Comparison of ENCODE assay signal across 1 cellular context in the genomic region with DNA sequence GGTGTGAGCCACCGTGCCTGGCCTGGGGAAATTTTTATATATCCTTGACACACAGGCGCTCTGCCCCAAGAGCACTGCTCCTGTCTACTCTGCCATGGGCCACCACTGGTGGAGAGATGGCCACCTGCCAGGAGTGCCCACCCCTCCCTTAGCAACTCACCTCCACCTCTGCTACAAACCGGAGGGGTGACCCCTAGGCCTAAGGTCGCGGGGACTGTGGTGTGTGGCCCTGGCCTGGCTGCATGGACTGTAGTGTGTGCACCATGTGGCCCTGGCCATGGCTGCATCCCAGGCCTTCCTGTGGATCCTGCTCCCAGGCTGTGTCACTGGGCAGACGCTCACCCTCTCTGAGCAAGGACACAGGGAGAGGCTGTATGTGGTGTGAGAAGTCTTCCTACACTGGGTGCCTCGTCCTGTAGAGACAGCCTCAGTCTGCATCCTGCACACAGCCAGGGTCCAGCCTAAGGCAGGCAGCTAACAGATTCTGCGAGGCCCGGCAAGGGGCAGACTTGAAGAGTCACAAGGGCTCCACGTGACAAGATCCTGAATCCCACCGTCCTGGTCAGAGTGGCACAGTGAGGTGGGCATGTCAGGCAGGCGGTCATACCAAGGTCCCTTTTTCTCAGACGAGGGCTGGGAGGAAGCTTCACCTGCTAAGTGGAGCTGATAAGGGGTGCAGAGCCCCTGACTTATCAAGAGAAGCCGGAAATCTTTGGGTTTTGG.
TF ChIP-seq lines count a peak whose summit lies in the region.

No MANE protein-coding gene starts in this region.

TF ChIP-seq in SK-N-SH, 30 proteins besides CTCF, POLR2A, EP300 and RAD21 (continued from another document):
- TF ChIP-seq FOSL2 (IDR thresholded peaks at IDR 0.05; ENCODE audit: borderline replicate concordance, low read depth) (no peak), RXRA (IDR thresholded peaks at IDR 0.05; ENCODE audit: borderline replicate concordance, low read depth) (no peak), GATA2 (CRISPR knock-in tag; IDR thresholded peaks at IDR 0.05) (no peak), TEAD4 (IDR thresholded peaks at IDR 0.05; ENCODE audit: borderline replicate concordance, insufficient read depth) (no peak), EZH2phosphoT487 (IDR thresholded peaks at IDR 0.05; ENCODE audit: borderline replicate concordance, low read depth) (no peak), YY1 (IDR thresholded peaks at IDR 0.05; ENCODE audit: low read depth) (no peak), RFX5 (IDR thresholded peaks at IDR 0.05; ENCODE audit: low read length) (no peak), RCOR1 (IDR thresholded peaks at IDR 0.05; ENCODE audit: low read length) (no peak), ELF1 (IDR thresholded peaks at IDR 0.05) (no peak), POLR2AphosphoS5 (IDR thresholded peaks at IDR 0.05; ENCODE audit: low read depth, low read length) (no peak), TAF1 (IDR thresholded peaks at IDR 0.05; ENCODE audit: borderline replicate concordance, low read depth, low read length) (no peak)
- TF ChIP-seq, protein P1, sequence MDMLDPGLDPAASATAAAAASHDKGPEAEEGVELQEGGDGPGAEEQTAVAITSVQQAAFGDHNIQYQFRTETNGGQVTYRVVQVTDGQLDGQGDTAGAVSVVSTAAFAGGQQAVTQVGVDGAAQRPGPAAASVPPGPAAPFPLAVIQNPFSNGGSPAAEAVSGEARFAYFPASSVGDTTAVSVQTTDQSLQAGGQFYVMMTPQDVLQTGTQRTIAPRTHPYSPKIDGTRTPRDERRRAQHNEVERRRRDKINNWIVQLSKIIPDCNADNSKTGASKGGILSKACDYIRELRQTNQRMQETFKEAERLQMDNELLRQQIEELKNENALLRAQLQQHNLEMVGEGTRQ (IDR thresholded peaks at IDR 0.05; ENCODE audit: borderline replicate concordance, low read depth, low read length), result no peak
- TF ChIP-seq, protein P2, sequence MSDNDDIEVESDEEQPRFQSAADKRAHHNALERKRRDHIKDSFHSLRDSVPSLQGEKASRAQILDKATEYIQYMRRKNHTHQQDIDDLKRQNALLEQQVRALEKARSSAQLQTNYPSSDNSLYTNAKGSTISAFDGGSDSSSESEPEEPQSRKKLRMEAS (IDR thresholded peaks at IDR 0.05; ENCODE audit: low read depth), result no peak
TF ChIP-seq in SK-N-SH: peak in this region for 0.
